In genomic region chr1:35929730-35930592, GRCh38 we compare ENCODE assay signal across 8 cellular contexts. TPM values are rescaled to one million over a fixed set of nuclear protein-coding genes. Genes with fewer than 3 reads are reported as not detected.
DNase-seq lines count a peak whose midpoint lies in the region; ATAC-seq and TF ChIP-seq lines count a peak whose summit lies in the region.

No MANE protein-coding gene starts in this region.

- H3K4me3 ChIP-seq in WI38 (ENCODE audit: low read depth, low read length) (peak overlapping the region; percentile 94), coronary artery (peak overlapping the region; percentile 83)

- DNase-seq in NCI-H146 (lab: John Stamatoyannopoulos, UW) (peak; percentile 38), NCI-H146 treated with DMSO at 0.1 percent for 48 hours (lab: John Stamatoyannopoulos, UW; ENCODE audit: unreplicated experiment) (no peak), NAMALWA (ENCODE audit: low spot score) (peak; percentile 75), coronary artery (ENCODE audit: low spot score) (peak; percentile 81), left lobe of liver (ENCODE audit: low spot score) (peak; percentile 63), T1000 (lab: John Stamatoyannopoulos, UW) (no peak)
- peak in 2 of 3 experiments; percentile 6 to 16 for DNase-seq in stimulated activated CD4-positive, alpha-beta T cell treated with anti-CD3 and anti-CD28 coated beads, TNF-alpha, amount 100 ng/mL, for 24 hours (ENCODE audit: low read depth in 3 of 3)

- H3K27ac ChIP-seq in coronary artery: peak overlapping the region; percentile 96 to 100

- no peak for TF ChIP-seq CTCF in WI38 (IDR thresholded peaks at IDR 0.05; ENCODE audit: low read depth, low read length)
- TF ChIP-seq CTCF in coronary artery (IDR thresholded peaks at IDR 0.05): no peak

- peak; percentile 49 for ATAC-seq in left lobe of liver

RNA-seq across cellular contexts. Expression of gene AGO3, which starts 0.9 kb away (rescaled TPM):
- total RNA-seq in left lobe of liver: 17.3 TPM

RNA-seq across cellular contexts. Expression of gene AGO1, which starts 47.0 kb away (rescaled TPM):
- 10.7 TPM for total RNA-seq in left lobe of liver

Comparison
In these comparisons a context has a peak if more than half of its experiments do, and no peak if none do; other contexts are left out.
1. DNase-seq: peak in NCI-H146 (single experiment), NAMALWA (single experiment), coronary artery (single experiment), left lobe of liver (single experiment) and stimulated activated CD4-positive, alpha-beta T cell treated with anti-CD3 and anti-CD28 coated beads, TNF-alpha, amount 100 ng/mL, for 24 hours (2 of 3); none in NCI-H146 treated with DMSO at 0.1 percent for 48 hours (single experiment) and T1000 (single experiment).